In genomic region chr4:88591787-88592599, GRCh38 we compare ENCODE assay signal across 8 cellular contexts. TPM values are rescaled to one million over a fixed set of nuclear protein-coding genes. Genes with fewer than 3 reads are reported as not detected.
DNase-seq lines count a peak whose midpoint lies in the region; ATAC-seq, FAIRE-seq and TF ChIP-seq lines count a peak whose summit lies in the region.

Gene HERC3 (plus strand): TSS chr4:88592480. CDS start chr4:88605824, 13,344 bp downstream.

- H3K4me1 ChIP-seq in kidney (ENCODE audit: control insufficient read depth in 1 of 2, insufficient read depth in 1 of 2, low read depth in 1 of 2, low read length in 2 of 2), result peaks cover 0 to 2% of the 10 kb centered on the region in 2 donors

- peak within 1 kb of the TSS; percentile 86 to 90 for H3K27ac ChIP-seq in kidney (ENCODE audit: low read depth in 2 of 2, low read length in 2 of 2)

- peak within 1 kb of the TSS; percentile 84 to 97 for H3K9ac ChIP-seq in kidney (ENCODE audit: low read length in 2 of 2)

- TF ChIP-seq CTCF in AG10803 (conservative IDR thresholded peaks at IDR 0.05; ENCODE audit: low read length) (0 out of 2 replicates have a peak, but pooled peaks have one; percentile 3), kidney (IDR thresholded peaks at IDR 0.05; ENCODE audit: borderline replicate concordance, extremely low read depth, insufficient read depth) (no peak)

- H3K4me3 ChIP-seq in AG10803 (ENCODE audit: low read length), result peak within 1 kb of the TSS; percentile 83
- peak within 1 kb of the TSS; percentile 92 to 93 for H3K4me3 ChIP-seq in kidney (ENCODE audit: low read length in 2 of 2)

- H3K36me3 ChIP-seq in kidney (ENCODE audit: control insufficient read depth in 1 of 2, insufficient read depth in 2 of 2, low read length in 2 of 2), result peaks cover 0 to 4% of the 10 kb centered on the region in 2 donors

- no peak for FAIRE-seq in kidney (lab: Jason Lieb, UNC)

- DNase-seq in AG10803 (ENCODE audit: low read depth) (peak; percentile 86), NCI-H446 (lab: John Stamatoyannopoulos, UW) (peak; percentile 70 to 88), cerebellar nuclear complex (lab: John Stamatoyannopoulos, UW) (peak; percentile 45 to 87), kidney (peak; percentile 97)
- peak; percentile 74 to 79 for DNase-seq in activated CD4-positive, alpha-beta T cell treated with anti-CD3 and anti-CD28 coated beads for 24 hours (ENCODE audit: low read depth in 2 of 2)
- peak; percentile 75 to 85 for DNase-seq in stimulated activated CD4-positive, alpha-beta T cell treated with anti-CD3 and anti-CD28 coated beads, Interleukin-15, amount 100 ng/mL, for 1 hour (ENCODE audit: low read depth in 1 of 2, low spot score in 1 of 2)

- ATAC-seq in GM19023 (IDR thresholded peaks at IDR 0.05; ENCODE audit: unreplicated experiment) (peak; percentile 98), HG03280 (IDR thresholded peaks at IDR 0.05; ENCODE audit: unreplicated experiment) (peak; percentile 97)

- H3K9me3 ChIP-seq in kidney (ENCODE audit: control insufficient read depth in 1 of 2, low read length in 2 of 2), result no peaks in the 10 kb centered on the region

- intact Hi-C loops in kidney (cut with DNase I), result no loop called here

RNA-seq across cellular contexts. Expression of gene HERC3, which starts in this region (rescaled TPM):
- 58.4 TPM for total RNA-seq in kidney
- 6.3 TPM for polyA plus RNA-seq in kidney (ENCODE audit: insufficient read depth, low read depth, low replicate concordance)

Comparison
In these comparisons a context has a peak if more than half of its experiments do, and no peak if none do; other contexts are left out.
1. Peak in every context shown above with its lines: DNase-seq, ATAC-seq, H3K4me3 ChIP-seq and H3K27ac ChIP-seq.